ENCODE assay signal across 39 cellular contexts in genomic region chr20:16885746-16886145, GRCh38.
"Had no signal": no experiment of that assay in that cellular context is flagged by ENCODE, and none has a peak within 500 bp of the region (broad histone marks: within the 10 kb centered on the region; RNA-seq: fewer than 3 reads in every experiment).

No MANE protein-coding gene starts in this region.

- H3K4me1 Mint-ChIP-seq: activated naive CD4-positive, alpha-beta T cell treated with anti-CD3 and anti-CD28 coated beads, Interleukin-2, amount 10 ng/mL, durations not matched to agents 7 days and 5 days; activated naive CD4-positive, alpha-beta T cell treated with anti-CD3 and anti-CD28 coated beads, Interleukin-2, amount 50 U/mL, for 24 hours; activated naive CD8-positive, alpha-beta T cell treated with anti-CD3 and anti-CD28 coated beads for 36 hours; activated naive CD8-positive, alpha-beta T cell treated with anti-CD3 and anti-CD28 coated beads, Interleukin-2, amount 10 ng/mL, durations not matched to agents 7 days and 5 days; activated naive CD8-positive, alpha-beta T cell treated with anti-CD3 and anti-CD28 coated beads, Interleukin-2, amount 50 U/mL, for 24 hours; activated T-helper 17 cell treated with anti-CD3 and anti-CD28 coated beads, Interleukin-2, amount 50 U/mL, for 72 hours; brain; central memory CD8-positive, alpha-beta T cell had no signal

- FAIRE-seq: astrocyte had no signal

- H3K27me3 Mint-ChIP-seq: activated naive CD4-positive, alpha-beta T cell treated with anti-CD3 and anti-CD28 coated beads, Interleukin-2, amount 10 ng/mL, durations not matched to agents 7 days and 5 days; activated naive CD8-positive, alpha-beta T cell treated with anti-CD3 and anti-CD28 coated beads, Interleukin-2, amount 10 ng/mL, durations not matched to agents 7 days and 5 days; brain had no signal

- H3K9me3 ChIP-seq: adrenal gland, ascending aorta, body of pancreas, breast epithelium had no signal

- DNase-seq: activated effector memory CD4-positive, alpha-beta T cell treated with anti-CD3 and anti-CD28 coated beads, Interleukin-2, amount 50 U/mL, for 16 hours; activated effector memory CD4-positive, alpha-beta T cell treated with Interleukin-2 at 50 U/mL for 16 hours; activated gamma-delta T cell; activated gamma-delta T cell treated with Interleukin-2 at 50 U/mL for 16 hours; activated naive CD4-positive, alpha-beta T cell; activated naive CD4-positive, alpha-beta T cell treated with anti-CD3 and anti-CD28 coated beads for 36 hours; activated naive CD4-positive, alpha-beta T cell treated with anti-CD3 and anti-CD28 coated beads, Interleukin-2, amount 10 ng/mL, durations not matched to agents 7 days and 5 days; activated naive CD4-positive, alpha-beta T cell treated with anti-CD3 and anti-CD28 coated beads, Interleukin-2, amount 50 U/mL, for 16 hours; activated naive CD4-positive, alpha-beta T cell treated with Interleukin-2 at 50 U/mL for 16 hours; activated naive CD8-positive, alpha-beta T cell treated with anti-CD3 and anti-CD28 coated beads for 36 hours; activated naive CD8-positive, alpha-beta T cell treated with anti-CD3 and anti-CD28 coated beads, Interleukin-2, amount 10 ng/mL, durations not matched to agents 7 days and 5 days; activated naive CD8-positive, alpha-beta T cell treated with anti-CD3 and anti-CD28 coated beads, Interleukin-2, amount 50 U/mL, for 24 hours; activated T-cell treated with anti-CD3 and anti-CD28 coated beads for 4 hours; activated T-cell treated with anti-CD3 and anti-CD28 coated beads, Interleukin-2, amount 50 U/mL, for 1 hour; activated T-cell treated with anti-CD3 and anti-CD28 coated beads, Interleukin-2, amount 50 U/mL, for 24 hours; activated T-cell treated with anti-CD3 and anti-CD28 coated beads, Interleukin-2, amount 50 U/mL, for 4 hours; activated T-cell treated with anti-CD3 and anti-CD28 coated beads, Interleukin-2, amount 50 U/mL, for 48 hours; activated T-cell treated with anti-CD3 and anti-CD28 coated beads, Interleukin-2, amount 50 U/mL, for 72 hours; adrenal gland; amniotic stem cell; amygdala; anterior cingulate cortex; aorta; body of pancreas; brain microvascular endothelial cell; central memory CD4-positive, alpha-beta T cell; cerebellar nuclear complex had no signal

- H3K27me3 ChIP-seq: adrenal gland, ascending aorta, body of pancreas, brain microvascular endothelial cell, breast epithelium, cardiac muscle cell had no signal

- H3K9me3 Mint-ChIP-seq: activated naive CD4-positive, alpha-beta T cell treated with anti-CD3 and anti-CD28 coated beads, Interleukin-2, amount 10 ng/mL, durations not matched to agents 7 days and 5 days; activated naive CD4-positive, alpha-beta T cell treated with anti-CD3 and anti-CD28 coated beads, Interleukin-2, amount 50 U/mL, for 24 hours; activated naive CD8-positive, alpha-beta T cell treated with anti-CD3 and anti-CD28 coated beads, Interleukin-2, amount 10 ng/mL, durations not matched to agents 7 days and 5 days; activated T-cell treated with anti-CD3 and anti-CD28 coated beads, Interleukin-2, amount 50 U/mL, for 24 hours; activated T-cell treated with anti-CD3 and anti-CD28 coated beads, Interleukin-2, amount 50 U/mL, for 4 hours; activated T-helper 1 cell treated with anti-CD3 and anti-CD28 coated beads, Interleukin-12 subunit alpha, Interleukin-12 subunit beta, Interleukin-2, Interleukin-4 antibody, amounts not matched to agents 30 ng/mL and 10 ng/mL and 1 ng/mL, durations not matched to agents 14 hours and 24 hours and 36 hours; activated T-helper 17 cell treated with anti-CD3 and anti-CD28 coated beads, Interleukin-2, amount 50 U/mL, for 72 hours; activated T-helper 2 cell treated with anti-CD3 and anti-CD28 coated beads, Interferon-gamma antibody, Interleukin-2, Interleukin-4, amounts not matched to agents 10 μg/mL and 5 μg/mL and 100 μg/mL, durations not matched to agents 14 hours and 24 hours and 36 hours had no signal

- H3K36me3 Mint-ChIP-seq: activated naive CD4-positive, alpha-beta T cell treated with anti-CD3 and anti-CD28 coated beads, Interleukin-2, amount 10 ng/mL, durations not matched to agents 7 days and 5 days; activated naive CD4-positive, alpha-beta T cell treated with anti-CD3 and anti-CD28 coated beads, Interleukin-2, amount 50 U/mL, for 24 hours; activated naive CD8-positive, alpha-beta T cell; activated naive CD8-positive, alpha-beta T cell treated with anti-CD3 and anti-CD28 coated beads for 36 hours; activated naive CD8-positive, alpha-beta T cell treated with anti-CD3 and anti-CD28 coated beads, Interleukin-2, amount 10 ng/mL, durations not matched to agents 7 days and 5 days; brain had no signal

- H3K4me3 Mint-ChIP-seq: activated naive CD4-positive, alpha-beta T cell treated with anti-CD3 and anti-CD28 coated beads for 36 hours; activated naive CD4-positive, alpha-beta T cell treated with anti-CD3 and anti-CD28 coated beads, Interleukin-2, amount 10 ng/mL, durations not matched to agents 7 days and 5 days; activated naive CD4-positive, alpha-beta T cell treated with anti-CD3 and anti-CD28 coated beads, Interleukin-2, amount 50 U/mL, for 24 hours; activated naive CD8-positive, alpha-beta T cell; activated naive CD8-positive, alpha-beta T cell treated with anti-CD3 and anti-CD28 coated beads for 36 hours; activated naive CD8-positive, alpha-beta T cell treated with anti-CD3 and anti-CD28 coated beads, Interleukin-2, amount 10 ng/mL, durations not matched to agents 7 days and 5 days; activated naive CD8-positive, alpha-beta T cell treated with anti-CD3 and anti-CD28 coated beads, Interleukin-2, amount 50 U/mL, for 24 hours; activated T-cell treated with anti-CD3 and anti-CD28 coated beads, Interleukin-2, amount 50 U/mL, for 24 hours; activated T-cell treated with anti-CD3 and anti-CD28 coated beads, Interleukin-2, amount 50 U/mL, for 4 hours; activated T-cell treated with anti-CD3 and anti-CD28 coated beads, Interleukin-2, amount 50 U/mL, for 72 hours; activated T-helper 1 cell treated with anti-CD3 and anti-CD28 coated beads, Interleukin-12 subunit alpha, Interleukin-12 subunit beta, Interleukin-2, Interleukin-4 antibody, amounts not matched to agents 30 ng/mL and 10 ng/mL and 1 ng/mL, durations not matched to agents 14 hours and 24 hours and 36 hours; activated T-helper 17 cell treated with anti-CD3 and anti-CD28 coated beads, Interleukin-2, amount 50 U/mL, for 72 hours; brain; central memory CD8-positive, alpha-beta T cell had no signal

- ATAC-seq: activated naive CD4-positive, alpha-beta T cell treated with anti-CD3 and anti-CD28 coated beads, Interleukin-2, amount 50 U/mL, for 72 hours; activated naive CD8-positive, alpha-beta T cell treated with anti-CD3 and anti-CD28 coated beads, Interleukin-2, amount 50 U/mL, for 24 hours; activated T-cell treated with anti-CD3 and anti-CD28 coated beads, Interleukin-2, amount 50 U/mL, for 4 hours; activated T-cell treated with anti-CD3 and anti-CD28 coated beads, Interleukin-2, amount 50 U/mL, for 72 hours; activated T-helper 17 cell treated with anti-CD3 and anti-CD28 coated beads, Interleukin-2, amount 50 U/mL, for 72 hours; body of pancreas had no signal

- H3K4me3 ChIP-seq: adrenal gland, ascending aorta, body of pancreas, breast epithelium, cardiac muscle cell had no signal

- H3K4me1 ChIP-seq: adrenal gland, ascending aorta, body of pancreas, breast epithelium had no signal

- H3K27ac Mint-ChIP-seq: activated naive CD4-positive, alpha-beta T cell treated with anti-CD3 and anti-CD28 coated beads for 36 hours; activated naive CD4-positive, alpha-beta T cell treated with anti-CD3 and anti-CD28 coated beads, Interleukin-2, amount 10 ng/mL, durations not matched to agents 7 days and 5 days; activated naive CD4-positive, alpha-beta T cell treated with anti-CD3 and anti-CD28 coated beads, Interleukin-2, amount 50 U/mL, for 24 hours; activated naive CD4-positive, alpha-beta T cell treated with anti-CD3 and anti-CD28 coated beads, Interleukin-2, amount 50 U/mL, for 72 hours; activated naive CD8-positive, alpha-beta T cell; activated naive CD8-positive, alpha-beta T cell treated with anti-CD3 and anti-CD28 coated beads for 36 hours; activated naive CD8-positive, alpha-beta T cell treated with anti-CD3 and anti-CD28 coated beads, Interleukin-2, amount 10 ng/mL, durations not matched to agents 7 days and 5 days; activated naive CD8-positive, alpha-beta T cell treated with anti-CD3 and anti-CD28 coated beads, Interleukin-2, amount 50 U/mL, for 24 hours; activated T-cell treated with anti-CD3 and anti-CD28 coated beads, Interleukin-2, amount 50 U/mL, for 24 hours; activated T-cell treated with anti-CD3 and anti-CD28 coated beads, Interleukin-2, amount 50 U/mL, for 72 hours; activated T-helper 1 cell treated with anti-CD3 and anti-CD28 coated beads, Interleukin-12 subunit alpha, Interleukin-12 subunit beta, Interleukin-2, Interleukin-4 antibody, amounts not matched to agents 30 ng/mL and 10 ng/mL and 1 ng/mL, durations not matched to agents 14 hours and 24 hours and 36 hours; activated T-helper 17 cell treated with anti-CD3 and anti-CD28 coated beads, Interleukin-2, amount 50 U/mL, for 72 hours; activated T-helper 2 cell treated with anti-CD3 and anti-CD28 coated beads, Interferon-gamma antibody, Interleukin-2, Interleukin-4, amounts not matched to agents 10 μg/mL and 5 μg/mL and 100 μg/mL, durations not matched to agents 14 hours and 24 hours and 36 hours; brain had no signal

- H3K27ac ChIP-seq: adrenal gland, ascending aorta, body of pancreas, brain microvascular endothelial cell, breast epithelium, cardiac muscle cell had no signal

- H3K36me3 ChIP-seq: adrenal gland, ascending aorta, brain microvascular endothelial cell, breast epithelium, cardiac muscle cell had no signal
